In genomic region chr9:105295986-105296385, GRCh38 we compare ENCODE assay signal across 16 cellular contexts. TPM values are rescaled to one million over a fixed set of nuclear protein-coding genes. Genes with fewer than 3 reads are reported as not detected.
DNase-seq lines count a peak whose midpoint lies in the region; ATAC-seq and TF ChIP-seq lines count a peak whose summit lies in the region.
"Had no signal": no experiment of that assay in that cellular context is flagged by ENCODE, and none has a peak within 500 bp of the region (broad histone marks: within the 10 kb centered on the region; RNA-seq: fewer than 3 reads in every experiment).

No MANE protein-coding gene starts in this region.

- H3K27ac Mint-ChIP-seq in progenitor cell of endocrine pancreas = peak overlapping the region; percentile 58
- H3K27ac Mint-ChIP-seq: activated B cell treated with CpG ODN at 0.5 μM for 24 hours had no signal

- H3K9ac ChIP-seq in HUES6 (ENCODE audit: low read length) (peak overlapping the region; percentile 54), Karpas-422 (ENCODE audit: low read length) (no peak overlapping the region)
- H3K9ac ChIP-seq: BLaER1 had no signal

- TF ChIP-seq CTCF in fibroblast of villous mesenchyme (IDR thresholded peaks at IDR 0.05; ENCODE audit: insufficient read depth, low read depth, low read length) (no peak), progenitor cell of endocrine pancreas (IDR thresholded peaks at IDR 0.05; ENCODE audit: unreplicated experiment) (no peak)

- no peaks in the 10 kb centered on the region for H3K9me2 ChIP-seq in Karpas-422 (replicated peaks; ENCODE audit: insufficient read depth, low read length)

- no peak overlapping the region for H3K4me2 ChIP-seq in Karpas-422 (ENCODE audit: low read depth, low read length, poor library complexity, severe bottlenecking)
- H3K4me2 ChIP-seq: BLaER1 had no signal

- intact Hi-C loops in sciatic nerve (cut with DNase I) = no loop called here

- no peaks in the 10 kb centered on the region for H3K9me3 Mint-ChIP-seq in progenitor cell of endocrine pancreas (ENCODE audit: low read depth)
- H3K9me3 Mint-ChIP-seq: activated B cell treated with CpG ODN at 0.5 μM for 24 hours had no signal

- H3K9me3 ChIP-seq in HUES6 (ENCODE audit: control insufficient read depth, insufficient read depth, low read depth, low read length) (no peaks in the 10 kb centered on the region), Karpas-422 (ENCODE audit: low read length) (no peaks in the 10 kb centered on the region)
- H3K9me3 ChIP-seq: adrenal gland, BLaER1 had no signal

- no peaks in the 10 kb centered on the region for H3K79me2 ChIP-seq in Karpas-422 (ENCODE audit: low read length)

- no peaks in the 10 kb centered on the region for H3K27me3 Mint-ChIP-seq in progenitor cell of endocrine pancreas
- H3K27me3 Mint-ChIP-seq: activated B cell treated with CpG ODN at 0.5 μM for 24 hours had no signal

- peaks cover 29% of the 10 kb centered on the region for H3K4me1 Mint-ChIP-seq in progenitor cell of endocrine pancreas (ENCODE audit: low read depth)
- H3K4me1 Mint-ChIP-seq: activated B cell treated with CpG ODN at 0.5 μM for 24 hours had no signal

- H4K20me1 ChIP-seq in Karpas-422 (ENCODE audit: insufficient read depth, low read depth, low read length) = no peaks in the 10 kb centered on the region
- H4K20me1 ChIP-seq: BLaER1 had no signal

- H3K27ac ChIP-seq in HUES6 (ENCODE audit: low read depth, low read length) (peak overlapping the region; percentile 85), Karpas-422 (ENCODE audit: low read length) (no peak overlapping the region)
- H3K27ac ChIP-seq: BLaER1 had no signal

- ATAC-seq in sciatic nerve = no peak
- ATAC-seq: K562 had no signal

- no peak overlapping the region for H2AFZ ChIP-seq in Karpas-422 (ENCODE audit: low read length)

- H3K27me3 ChIP-seq in HUES6 (ENCODE audit: control insufficient read depth, insufficient read depth, low read length) = no peaks in the 10 kb centered on the region
- H3K27me3 ChIP-seq in Karpas-422 (ENCODE audit: low read length) = no peaks in the 10 kb centered on the region
- H3K27me3 ChIP-seq: adrenal gland, BLaER1 had no signal

- peak; percentile 21 for DNase-seq in astrocyte of the hippocampus (ENCODE audit: low read depth, low spot score)
- DNase-seq in fibroblast of villous mesenchyme (ENCODE audit: low read depth) = peak; percentile 23
- DNase-seq in progenitor cell of endocrine pancreas (ENCODE audit: low spot score, unreplicated experiment) = no peak
- no peak for DNase-seq in T-helper 9 cell
- DNase-seq in superior temporal gyrus (ENCODE audit: extremely low spot score) = no peak
- no peak for DNase-seq in Karpas-422
- no peak for DNase-seq in sciatic nerve (ENCODE audit: low spot score)
- DNase-seq: activated B cell treated with CpG ODN at 0.5 μM for 24 hours; activated T-cell treated with anti-CD3 and anti-CD28 coated beads for 4 hours; adrenal gland; NCI-H146; NCI-H748 treated with DMSO at 0.1 percent for 48 hours; stimulated activated CD4-positive, alpha-beta T cell treated with anti-CD3 and anti-CD28 coated beads, Interleukin-15, amount 100 ng/mL, for 24 hours had no signal

- H3K36me3 Mint-ChIP-seq in progenitor cell of endocrine pancreas (ENCODE audit: insufficient read depth) = peaks cover 15% of the 10 kb centered on the region

- H3K4me3 Mint-ChIP-seq in progenitor cell of endocrine pancreas (ENCODE audit: low read depth) = no peak overlapping the region
- H3K4me3 Mint-ChIP-seq: activated B cell treated with CpG ODN at 0.5 μM for 24 hours had no signal

- H3K36me3 ChIP-seq in HUES6 (ENCODE audit: control insufficient read depth, insufficient read depth, low read length) (peaks cover 11% of the 10 kb centered on the region; the same call in 1 of the 2 replicates), Karpas-422 (ENCODE audit: insufficient read depth, low read length) (no peaks in the 10 kb centered on the region)

- peak overlapping the region; percentile 32 for H3K4me3 ChIP-seq in HUES6 (ENCODE audit: low read depth, low read length)
- no peak overlapping the region for H3K4me3 ChIP-seq in fibroblast of villous mesenchyme (ENCODE audit: low read depth, low read length)
- H3K4me3 ChIP-seq in Karpas-422 (ENCODE audit: low read length) = no peak overlapping the region
- H3K4me3 ChIP-seq: adrenal gland, BLaER1, K562 had no signal

- peaks cover 81% of the 10 kb centered on the region for H3K4me1 ChIP-seq in HUES6 (ENCODE audit: control insufficient read depth, insufficient read depth, low read length)
- no peaks in the 10 kb centered on the region for H3K4me1 ChIP-seq in Karpas-422 (ENCODE audit: low read length)
- H3K4me1 ChIP-seq: BLaER1 had no signal

RNA-seq across cellular contexts. Expression of gene SLC44A1, which starts 51.5 kb away (rescaled TPM):
- 22.5 and 37.1 TPM in 2 replicates for total RNA-seq in fibroblast of villous mesenchyme
- total RNA-seq in progenitor cell of endocrine pancreas = 48.7 and 53.5 TPM in 2 replicates
- 3.2 and 3.7 TPM in 2 replicates for total RNA-seq in Karpas-422 (2014; rRNA removed; shearing (Covaris generic); ENCODE audit: low replicate concordance)
- total RNA-seq in sciatic nerve = 82.2 TPM

Comparison
In these comparisons a context has a peak if more than half of its experiments do, and no peak if none do; other contexts are left out.
1. DNase-seq: peak in astrocyte of the hippocampus (single experiment) and fibroblast of villous mesenchyme (single experiment); none in progenitor cell of endocrine pancreas (single experiment), T-helper 9 cell (single experiment), superior temporal gyrus (single experiment), Karpas-422 (single experiment) and sciatic nerve (single experiment).